24 cellular contexts compared by ENCODE assay signal in the genomic region with DNA sequence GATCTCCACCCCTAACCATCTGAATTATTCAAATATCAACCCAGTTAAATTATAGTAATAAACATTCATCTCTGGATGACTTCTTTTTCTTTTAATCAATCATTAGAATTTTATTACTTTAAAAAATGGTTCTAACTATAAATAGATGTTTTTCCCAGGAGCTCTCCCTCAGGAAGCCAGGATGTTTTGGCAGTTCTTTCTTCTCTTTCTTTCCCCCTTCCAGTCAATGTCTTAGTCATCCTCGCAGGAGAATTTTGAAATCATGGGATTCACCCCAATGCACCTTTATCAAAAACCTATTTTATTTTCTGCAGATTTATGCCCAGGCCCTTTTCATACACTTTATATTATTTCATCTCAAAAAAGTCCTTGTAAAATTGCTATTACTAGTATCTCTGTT.
DNase-seq lines count a peak whose midpoint lies in the region; ATAC-seq, FAIRE-seq and TF ChIP-seq lines count a peak whose summit lies in the region.
"Had no signal": no experiment of that assay in that cellular context is flagged by ENCODE, and none has a peak within 500 bp of the region (broad histone marks: within the 10 kb centered on the region; RNA-seq: fewer than 3 reads in every experiment).

No MANE protein-coding gene starts in this region.

- no peaks in the 10 kb centered on the region for H3K79me1 ChIP-seq in H1 (ENCODE audit: low read depth, low read length)

- H3K36me3 ChIP-seq in H1 (ENCODE audit: control insufficient read depth in 2 of 4, insufficient read depth in 4 of 4, low read length in 3 of 4) (no peaks in the 10 kb centered on the region), vagina (no peaks in the 10 kb centered on the region)

- no peak overlapping the region for H3K4me3 ChIP-seq in H1 (ENCODE audit: extremely low read depth in 1 of 4, insufficient read depth in 2 of 4, low read depth in 3 of 4, low read length in 4 of 4)
- H3K4me3 ChIP-seq in vagina = no peak overlapping the region
- H3K4me3 ChIP-seq: K562 had no signal

- TF ChIP-seq POLR2A in H1 (IDR thresholded peaks at IDR 0.05; ENCODE audit: control extremely low read depth in 1 of 2, low read depth in 2 of 2, low read length in 2 of 2) = no peak
- TF ChIP-seq POLR2A in vagina (IDR thresholded peaks at IDR 0.05) = no peak

- H3K23ac ChIP-seq in H1 (ENCODE audit: insufficient read length) = no peak overlapping the region

- peak overlapping the region; percentile 16 for H3K27ac Mint-ChIP-seq in activated CD4-positive, alpha-beta T cell treated with anti-CD3 and anti-CD28 coated beads, Interleukin-2, amount 10 ng/mL, durations not matched to agents 7 days and 5 days
- H3K27ac Mint-ChIP-seq: CD8-positive, alpha-beta memory T cell had no signal

- H3K27ac ChIP-seq in H1 (ENCODE audit: low read depth, low read length) = no peak overlapping the region
- H3K27ac ChIP-seq in vagina = peak overlapping the region; percentile 4
- H3K27ac ChIP-seq: 22Rv1, C4-2B, HL-60 had no signal

- H3K36me3 Mint-ChIP-seq in activated CD4-positive, alpha-beta T cell treated with anti-CD3 and anti-CD28 coated beads, Interleukin-2, amount 10 ng/mL, durations not matched to agents 7 days and 5 days (ENCODE audit: low read depth) = no peaks in the 10 kb centered on the region
- H3K36me3 Mint-ChIP-seq: CD8-positive, alpha-beta memory T cell had no signal

- H2BK120ac ChIP-seq in H1 (replicated peaks; ENCODE audit: low read depth, low read length) = no peak overlapping the region

- no peak for DNase-seq in activated CD4-positive, alpha-beta T cell treated with anti-CD3 and anti-CD28 coated beads, Interleukin-2, amount 10 ng/mL, durations not matched to agents 7 days and 5 days
- DNase-seq in activated CD4-positive, alpha-beta T cell treated with anti-CD3 and anti-CD28 coated beads, Interleukin-2, amount 50 U/mL, for 1 hour = no peak
- DNase-seq in H1 (ENCODE audit: low read depth in 1 of 2, low spot score in 2 of 2) = no peak
- peak; percentile 15 for DNase-seq in renal cortical epithelial cell (ENCODE audit: low read depth)
- no peak for DNase-seq in vagina (ENCODE audit: extremely low spot score in 2 of 2)
- no peak for DNase-seq in mesenteric fat pad (ENCODE audit: low spot score)
- DNase-seq in cerebellar cortex (ENCODE audit: low spot score) = no peak
- DNase-seq: Calu3; CD8-positive, alpha-beta memory T cell; DMS153; NCI-H1092; NCI-H1436; NCI-H187 treated with DMSO at 0.1 percent for 48 hours; NCI-H2107; NCI-H446 treated with DMSO at 0.1 percent for 48 hours; NCI-H526 treated with DMSO at 0.1 percent for 48 hours; Right ventricle myocardium superior had no signal

- H3K9me3 Mint-ChIP-seq in activated CD4-positive, alpha-beta T cell treated with anti-CD3 and anti-CD28 coated beads, Interleukin-2, amount 10 ng/mL, durations not matched to agents 7 days and 5 days = peaks cover 22% of the 10 kb centered on the region

- no peaks in the 10 kb centered on the region for H3K27me3 Mint-ChIP-seq in activated CD4-positive, alpha-beta T cell treated with anti-CD3 and anti-CD28 coated beads, Interleukin-2, amount 10 ng/mL, durations not matched to agents 7 days and 5 days
- H3K27me3 Mint-ChIP-seq: CD8-positive, alpha-beta memory T cell had no signal

- H3K56ac ChIP-seq in H1 (replicated peaks; ENCODE audit: insufficient read length, low read depth, low read length) = no peak overlapping the region

- no peak overlapping the region for H2BK5ac ChIP-seq in H1 (ENCODE audit: low read depth, low read length)

- no peak overlapping the region for H3K4me3 Mint-ChIP-seq in activated CD4-positive, alpha-beta T cell treated with anti-CD3 and anti-CD28 coated beads, Interleukin-2, amount 10 ng/mL, durations not matched to agents 7 days and 5 days
- H3K4me3 Mint-ChIP-seq: CD8-positive, alpha-beta memory T cell had no signal

- H3K4me1 ChIP-seq in H1 (replicated peaks in 1 of 4; ENCODE audit: control insufficient read depth in 3 of 4, insufficient read depth in 4 of 4, low read length in 3 of 4) (peaks cover 0 to 2% (median 0%) of the 10 kb centered on the region in 4 experiments; a peak in 1 of 7 replicates), vagina (no peaks in the 10 kb centered on the region)

- H3K23me2 ChIP-seq in H1 (ENCODE audit: low read depth, low read length) = no peaks in the 10 kb centered on the region

- H3K9me3 ChIP-seq in H1 (ENCODE audit: insufficient read depth in 2 of 2, low read depth in 1 of 2, low read length in 1 of 2) (no peaks in the 10 kb centered on the region), vagina (no peaks in the 10 kb centered on the region)

- H4K20me1 ChIP-seq in H1 (replicated peaks in 1 of 2; ENCODE audit: control insufficient read depth in 1 of 2, insufficient read depth in 2 of 2, low read length in 2 of 2) = no peaks in the 10 kb centered on the region

- H2BK12ac ChIP-seq in H1 (ENCODE audit: low read depth, low read length) = no peak overlapping the region

- H3K4me2 ChIP-seq in H1 (ENCODE audit: insufficient read depth in 1 of 2, low read depth in 2 of 2, low read length in 2 of 2) = no peak overlapping the region

- H2AFZ ChIP-seq in H1 (ENCODE audit: low read length) = peak overlapping the region; percentile 40; the same call in 1 of the 2 replicates

- no peak for FAIRE-seq in H1 (lab: Jason Lieb, UNC)
- FAIRE-seq: GM18507, HepG2, K562 had no signal

- no peak overlapping the region for H3K14ac ChIP-seq in H1 (ENCODE audit: insufficient read length)

- TF ChIP-seq EP300 in H1 (IDR thresholded peaks at IDR 0.05; ENCODE audit: borderline replicate concordance in 1 of 2, low read depth in 2 of 2, low read length in 2 of 2) = no peak

- H4K5ac ChIP-seq in H1 (ENCODE audit: insufficient read length, low read depth, low read length) = no peak overlapping the region

- no peak overlapping the region for H4K8ac ChIP-seq in H1 (ENCODE audit: extremely low read depth, insufficient read depth, low read length)

- H3K4me1 Mint-ChIP-seq in activated CD4-positive, alpha-beta T cell treated with anti-CD3 and anti-CD28 coated beads, Interleukin-2, amount 10 ng/mL, durations not matched to agents 7 days and 5 days = no peaks in the 10 kb centered on the region
- H3K4me1 Mint-ChIP-seq: CD8-positive, alpha-beta memory T cell had no signal

- no peak overlapping the region for H2AK5ac ChIP-seq in H1 (ENCODE audit: low read depth, low read length)

- H3K4ac ChIP-seq in H1 (replicated peaks; ENCODE audit: insufficient read length, low read depth, low read length) = no peak overlapping the region

- no peaks in the 10 kb centered on the region for H3K79me2 ChIP-seq in H1 (ENCODE audit: control insufficient read depth in 1 of 2, insufficient read depth in 2 of 2, low read length in 2 of 2)

- no peak for ATAC-seq in GM18520 (IDR thresholded peaks at IDR 0.05; ENCODE audit: unreplicated experiment)
- ATAC-seq: HepG2, K562 had no signal

- POLR2A ChIA-PET in activated CD4-positive, alpha-beta T cell treated with anti-CD3 and anti-CD28 coated beads, Interleukin-2, amount 10 ng/mL, durations not matched to agents 7 days and 5 days (lab: Charles Lee) = no interaction called here
- POLR2A ChIA-PET in H1 (lab: Charles Lee; ENCODE audit: partially characterized antibody) = no interaction called here

- H4K91ac ChIP-seq in H1 (replicated peaks; ENCODE audit: insufficient read length, low read length) = no peak overlapping the region

- intact Hi-C loops in vagina (cut with DNase I) = no loop called here

- no peak overlapping the region for H2BK15ac ChIP-seq in H1 (ENCODE audit: low read length)

- no peaks in the 10 kb centered on the region for H3K27me3 ChIP-seq in H1 (replicated peaks in 1 of 4; ENCODE audit: control insufficient read depth in 3 of 4, extremely low read depth in 1 of 4, insufficient read depth in 3 of 4, low read length in 3 of 4)
- no peaks in the 10 kb centered on the region for H3K27me3 ChIP-seq in vagina

- CTCF ChIA-PET in activated CD4-positive, alpha-beta T cell treated with anti-CD3 and anti-CD28 coated beads, Interleukin-2, amount 10 ng/mL, durations not matched to agents 7 days and 5 days (lab: Charles Lee) = no interaction called here
- CTCF ChIA-PET in H1 (lab: Charles Lee; ENCODE audit: partially characterized antibody) = interaction anchor here (0.8 to 1.1 kb wide), 2 partner anchors 37 to 99 kb away, joined by 3 read pairs; no protein-coding TSS in a partner anchor

- no peak overlapping the region for H3K9ac ChIP-seq in H1 (replicated peaks in 1 of 4; ENCODE audit: extremely low read depth in 1 of 4, low read depth in 3 of 4, low read length in 3 of 4)

- H2BK20ac ChIP-seq in H1 (ENCODE audit: low read length) = no peak overlapping the region

- no peak for TF ChIP-seq CTCF in H1 (IDR thresholded peaks at IDR 0.05; ENCODE audit: control extremely low read depth in 1 of 3, insufficient read depth in 1 of 3, low read depth in 1 of 3, low read length in 3 of 3)
- no peak for TF ChIP-seq CTCF in vagina (IDR thresholded peaks at IDR 0.05)

- no peak for TF ChIP-seq RAD21 in H1 (IDR thresholded peaks at IDR 0.05 in 1 of 2, conservative IDR thresholded peaks at IDR 0.05 in 1 of 2; ENCODE audit: low read depth in 2 of 2, low read length in 2 of 2)

- no peak overlapping the region for H3K18ac ChIP-seq in H1 (ENCODE audit: extremely low read depth, low read length)

- 89% methylated on average over 1 of the region's 1 CpG; no CpG with 5 or more reads in 1 of the 2 experiments for WGBS in H1 (ENCODE audit: extremely low coverage in 1 of 2, insufficient coverage in 1 of 2, insufficient read length in 1 of 2, insufficient replicate concordance in 2 of 2, low coverage in 1 of 2, low lambda C conversion rate in 2 of 2, missing lambda C conversion rate in 1 of 2), 2 experiments

TF ChIP-seq in H1, 55 proteins besides CTCF, POLR2A, EP300 and RAD21:
- TF ChIP-seq RBBP5 (IDR thresholded peaks at IDR 0.05; ENCODE audit: borderline replicate concordance, low read depth, low read length) = no peak
- no peak for TF ChIP-seq EGR1 (IDR thresholded peaks at IDR 0.05; ENCODE audit: borderline replicate concordance, low read depth, low read length)
- no peak for TF ChIP-seq BRCA1 (IDR thresholded peaks at IDR 0.05; ENCODE audit: low read depth, low read length)
- no peak for TF ChIP-seq JUN (IDR thresholded peaks at IDR 0.05; ENCODE audit: low read depth, low read length)
- no peak for TF ChIP-seq RFX5 (IDR thresholded peaks at IDR 0.05; ENCODE audit: borderline replicate concordance, low read depth, low read length)
- no peak for TF ChIP-seq SUZ12 (IDR thresholded peaks at IDR 0.05; ENCODE audit: low read length)
- no peak for TF ChIP-seq CREB1 (IDR thresholded peaks at IDR 0.05)
TF ChIP-seq in H1: peak in this region for 0.
